In genomic region chr1:180881806-180882509, GRCh38 we compare ENCODE assay signal across 9 cellular contexts. TPM values are rescaled to one million over a fixed set of nuclear protein-coding genes. Genes with fewer than 3 reads are reported as not detected.
DNase-seq lines count a peak whose midpoint lies in the region; ATAC-seq and TF ChIP-seq lines count a peak whose summit lies in the region.
"Had no signal": no experiment of that assay in that cellular context is flagged by ENCODE, and none has a peak within 500 bp of the region (broad histone marks: within the 10 kb centered on the region; RNA-seq: fewer than 3 reads in every experiment).

No MANE protein-coding gene starts in this region.

- peaks cover 5% of the 10 kb centered on the region for H3K36me3 Mint-ChIP-seq in T-helper 1 cell treated with Interleukin-12 subunit alpha and Interleukin-12 subunit beta and Interleukin-4 antibody, amounts not matched to agents 30 μg/mL and 1 μg/mL, for 36 hours (ENCODE audit: low read depth)

- peak; percentile 71 for DNase-seq in COLO829 (ENCODE audit: low spot score)
- peak; percentile 40 for DNase-seq in NCI-H146 treated with DMSO at 0.1 percent for 48 hours (lab: John Stamatoyannopoulos, UW; ENCODE audit: unreplicated experiment)
- DNase-seq in foreskin fibroblast = peak; percentile 28 to 64
- DNase-seq in pulmonary artery endothelial cell (ENCODE audit: low read depth, low spot score) = peak; percentile 8
- no peak for DNase-seq in UCSD-AML1 (lab: John Stamatoyannopoulos, UW; ENCODE audit: unreplicated experiment)
- no peak for DNase-seq in activated CD4-positive, alpha-beta T cell treated with anti-CD3 and anti-CD28 coated beads, Interleukin-2, amount 50 U/mL, for 4 hours

- no peak overlapping the region for H3K4me3 ChIP-seq in foreskin fibroblast (ENCODE audit: low read depth in 1 of 2, low read length in 2 of 2)

- peak; percentile 64 for ATAC-seq in GM19438 (IDR thresholded peaks at IDR 0.05; ENCODE audit: low read depth, unreplicated experiment)

- H3K27me3 Mint-ChIP-seq in T-helper 1 cell treated with Interleukin-12 subunit alpha and Interleukin-12 subunit beta and Interleukin-4 antibody, amounts not matched to agents 30 μg/mL and 1 μg/mL, for 36 hours (ENCODE audit: low read depth) = no peaks in the 10 kb centered on the region
- H3K27me3 Mint-ChIP-seq: IgD-negative memory B cell had no signal

- H3K4me3 Mint-ChIP-seq in T-helper 1 cell treated with Interleukin-12 subunit alpha and Interleukin-12 subunit beta and Interleukin-4 antibody, amounts not matched to agents 30 μg/mL and 1 μg/mL, for 36 hours = no peak overlapping the region
- H3K4me3 Mint-ChIP-seq: IgD-negative memory B cell had no signal

- peak; percentile 33 for TF ChIP-seq CTCF in foreskin fibroblast (IDR thresholded peaks at IDR 0.05; ENCODE audit: low read depth, low read length)

- peak overlapping the region; percentile 3 for H3K27ac Mint-ChIP-seq in T-helper 1 cell treated with Interleukin-12 subunit alpha and Interleukin-12 subunit beta and Interleukin-4 antibody, amounts not matched to agents 30 μg/mL and 1 μg/mL, for 36 hours
- H3K27ac Mint-ChIP-seq: IgD-negative memory B cell had no signal

- H3K4me1 Mint-ChIP-seq in T-helper 1 cell treated with Interleukin-12 subunit alpha and Interleukin-12 subunit beta and Interleukin-4 antibody, amounts not matched to agents 30 μg/mL and 1 μg/mL, for 36 hours (ENCODE audit: low read depth) = no peaks in the 10 kb centered on the region
- H3K4me1 Mint-ChIP-seq: IgD-negative memory B cell had no signal

- no peaks in the 10 kb centered on the region for H3K9me3 Mint-ChIP-seq in T-helper 1 cell treated with Interleukin-12 subunit alpha and Interleukin-12 subunit beta and Interleukin-4 antibody, amounts not matched to agents 30 μg/mL and 1 μg/mL, for 36 hours
- H3K9me3 Mint-ChIP-seq: IgD-negative memory B cell had no signal

RNA-seq across cellular contexts. Expression of gene KIAA1614, which starts 30.7 kb away (rescaled TPM):
- total RNA-seq in pulmonary artery endothelial cell = 1.8 and 2.6 TPM in 2 replicates

Comparison
In these comparisons a context has a peak if more than half of its experiments do, and no peak if none do; other contexts are left out.
1. DNase-seq: peak in COLO829 (single experiment), NCI-H146 treated with DMSO at 0.1 percent for 48 hours (single experiment), foreskin fibroblast (2 of 2) and pulmonary artery endothelial cell (single experiment); none in UCSD-AML1 (single experiment) and activated CD4-positive, alpha-beta T cell treated with anti-CD3 and anti-CD28 coated beads, Interleukin-2, amount 50 U/mL, for 4 hours (0 of 2).